In the genomic region with DNA sequence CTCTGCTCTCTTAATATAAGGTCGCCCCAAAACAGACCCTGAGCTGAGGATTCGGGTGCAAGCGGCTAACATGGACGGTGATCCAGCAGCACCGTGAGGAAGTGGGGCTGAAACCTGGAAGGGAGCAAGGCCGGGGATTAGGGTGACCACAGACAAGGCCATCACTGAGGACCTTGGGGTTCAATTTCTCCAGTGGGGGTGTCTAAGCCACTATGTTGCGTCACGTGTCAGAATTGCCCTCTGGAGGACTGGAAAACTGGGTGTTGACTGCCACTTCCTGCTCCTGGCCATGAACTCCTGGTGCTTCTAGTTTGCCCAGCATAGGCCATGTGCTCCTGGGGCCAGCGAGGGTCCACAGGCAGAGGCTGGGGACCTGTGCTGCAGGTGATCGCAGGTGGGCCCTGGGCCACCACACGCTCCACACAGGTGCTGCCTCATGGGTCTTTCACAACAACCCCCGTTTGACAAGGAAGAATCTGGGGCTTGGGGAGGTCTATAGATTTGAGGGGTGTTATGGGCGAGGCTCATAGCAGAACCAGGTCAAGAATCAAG, we compare ENCODE assay signal across 18 cellular contexts.
"Had no signal": no experiment of that assay in that cellular context is flagged by ENCODE, and none has a peak within 500 bp of the region (broad histone marks: within the 10 kb centered on the region; RNA-seq: fewer than 3 reads in every experiment).

No MANE protein-coding gene starts in this region.

- ATAC-seq: body of pancreas; sciatic nerve; stimulated activated naive B cell treated with anti-CD40 and anti-IgM and Interleukin-4, amounts not matched to agents 10 μg/mL and 1 μg/mL and 100 μg/mL, for 72 hours; WTC11 had no signal

- H3K27ac ChIP-seq: body of pancreas, esophagus muscularis mucosa, ovary had no signal

- H3K36me3 Mint-ChIP-seq: activated naive CD8-positive, alpha-beta T cell treated with anti-CD3 and anti-CD28 coated beads for 36 hours; stimulated activated naive B cell treated with anti-CD40 and anti-IgM and Interleukin-4, amounts not matched to agents 10 μg/mL and 1 μg/mL and 100 μg/mL, for 72 hours had no signal

- H3K4me1 ChIP-seq: body of pancreas had no signal

- H3K36me3 ChIP-seq: esophagus muscularis mucosa, ovary, tibial nerve had no signal

- DNase-seq: activated CD4-positive, alpha-beta memory T cell treated with anti-CD3 and anti-CD28 coated beads, Interleukin-2, amount 10 ng/mL, durations not matched to agents 7 days and 5 days; activated CD4-positive, alpha-beta T cell treated with anti-CD3 and anti-CD28 coated beads for 4 hours; activated gamma-delta T cell treated with Interleukin-2 at 50 U/mL for 16 hours; activated naive CD8-positive, alpha-beta T cell treated with anti-CD3 and anti-CD28 coated beads for 36 hours; activated T-cell treated with anti-CD3 and anti-CD28 coated beads, Interleukin-2, amount 50 U/mL, for 48 hours; amygdala; body of pancreas; caudate nucleus; hippocampal formation; kidney glomerular epithelial cell; mesendoderm; ovary; stimulated activated naive B cell treated with anti-CD40 and anti-IgM and Interleukin-4, amounts not matched to agents 10 μg/mL and 1 μg/mL and 100 μg/mL, for 72 hours; T-helper 2 cell had no signal

- H3K9me3 Mint-ChIP-seq: activated CD4-positive, alpha-beta memory T cell treated with anti-CD3 and anti-CD28 coated beads, Interleukin-2, amount 10 ng/mL, durations not matched to agents 7 days and 5 days; activated naive CD8-positive, alpha-beta T cell treated with anti-CD3 and anti-CD28 coated beads for 36 hours; stimulated activated naive B cell treated with anti-CD40 and anti-IgM and Interleukin-4, amounts not matched to agents 10 μg/mL and 1 μg/mL and 100 μg/mL, for 72 hours had no signal

- H3K4me3 ChIP-seq: body of pancreas, esophagus muscularis mucosa, ovary, tibial nerve had no signal

- H3K4me3 Mint-ChIP-seq: activated CD4-positive, alpha-beta memory T cell treated with anti-CD3 and anti-CD28 coated beads, Interleukin-2, amount 10 ng/mL, durations not matched to agents 7 days and 5 days; activated naive CD8-positive, alpha-beta T cell treated with anti-CD3 and anti-CD28 coated beads for 36 hours; stimulated activated naive B cell treated with anti-CD40 and anti-IgM and Interleukin-4, amounts not matched to agents 10 μg/mL and 1 μg/mL and 100 μg/mL, for 72 hours; WTC11 had no signal

- H3K27me3 ChIP-seq: body of pancreas, ovary, tibial nerve had no signal

- H3K27me3 Mint-ChIP-seq: activated CD4-positive, alpha-beta memory T cell treated with anti-CD3 and anti-CD28 coated beads, Interleukin-2, amount 10 ng/mL, durations not matched to agents 7 days and 5 days; stimulated activated naive B cell treated with anti-CD40 and anti-IgM and Interleukin-4, amounts not matched to agents 10 μg/mL and 1 μg/mL and 100 μg/mL, for 72 hours had no signal

- H3K27ac Mint-ChIP-seq: activated CD4-positive, alpha-beta memory T cell treated with anti-CD3 and anti-CD28 coated beads, Interleukin-2, amount 10 ng/mL, durations not matched to agents 7 days and 5 days; activated naive CD8-positive, alpha-beta T cell treated with anti-CD3 and anti-CD28 coated beads for 36 hours; stimulated activated naive B cell treated with anti-CD40 and anti-IgM and Interleukin-4, amounts not matched to agents 10 μg/mL and 1 μg/mL and 100 μg/mL, for 72 hours; WTC11 had no signal

- H3K9me3 ChIP-seq: body of pancreas, esophagus muscularis mucosa, ovary, tibial nerve had no signal
